In genomic region chr1:221444346-221444745, GRCh38 we compare ENCODE assay signal across 22 cellular contexts.
DNase-seq lines count a peak whose midpoint lies in the region; TF ChIP-seq lines count a peak whose summit lies in the region.
"Had no signal": no experiment of that assay in that cellular context is flagged by ENCODE, and none has a peak within 500 bp of the region (broad histone marks: within the 10 kb centered on the region; RNA-seq: fewer than 3 reads in every experiment).

No MANE protein-coding gene starts in this region.

- TF ChIP-seq POLR2A in thyroid gland (IDR thresholded peaks at IDR 0.05): no peak

- H3K4me3 ChIP-seq in cardiac fibroblast (replicated peaks in 1 of 2; ENCODE audit: low read depth in 2 of 2, low read length in 2 of 2) (no peak overlapping the region), fibroblast of the aortic adventitia (ENCODE audit: low read depth, low read length) (no peak overlapping the region), thyroid gland (replicated peaks in 1 of 3) (no peak overlapping the region)
- H3K4me3 ChIP-seq: GM23248, SJCRH30 had no signal

- no peak overlapping the region for H3K4me3 Mint-ChIP-seq in activated T-helper 2 cell treated with anti-CD3 and anti-CD28 coated beads, Interferon-gamma antibody, Interleukin-2, Interleukin-4, amounts not matched to agents 10 μg/mL and 5 μg/mL and 100 μg/mL, durations not matched to agents 14 hours and 24 hours and 36 hours (ENCODE audit: low read depth)
- H3K4me3 Mint-ChIP-seq: B cell; CD8-positive, alpha-beta T cell had no signal

- H3K27me3 Mint-ChIP-seq in activated T-helper 2 cell treated with anti-CD3 and anti-CD28 coated beads, Interferon-gamma antibody, Interleukin-2, Interleukin-4, amounts not matched to agents 10 μg/mL and 5 μg/mL and 100 μg/mL, durations not matched to agents 14 hours and 24 hours and 36 hours (ENCODE audit: low read depth): peaks cover 14% of the 10 kb centered on the region

- H3K36me3 ChIP-seq in thyroid gland: no peaks in the 10 kb centered on the region
- H3K36me3 ChIP-seq: SJCRH30 had no signal

- peaks cover 15% of the 10 kb centered on the region for H3K4me1 Mint-ChIP-seq in activated T-helper 2 cell treated with anti-CD3 and anti-CD28 coated beads, Interferon-gamma antibody, Interleukin-2, Interleukin-4, amounts not matched to agents 10 μg/mL and 5 μg/mL and 100 μg/mL, durations not matched to agents 14 hours and 24 hours and 36 hours (ENCODE audit: low read depth)

- in situ Hi-C loops in KBM-7 (cut with MboI; ENCODE audit: low pct_unique_long_range_greater_than_20kb, low sequenced_read_pairs): loop anchor here (25.0 kb wide), 1 partner anchor 632 kb away; no protein-coding TSS in a partner anchor

- TF ChIP-seq CTCF in cardiac fibroblast (IDR thresholded peaks at IDR 0.05; ENCODE audit: low read depth, low read length) (no peak), fibroblast of the aortic adventitia (IDR thresholded peaks at IDR 0.05; ENCODE audit: insufficient read depth, low read length) (no peak), thyroid gland (IDR thresholded peaks at IDR 0.05) (no peak)

- DNase-seq in NCI-H446 treated with DMSO at 0.1 percent for 48 hours (lab: John Stamatoyannopoulos, UW): peak; percentile 89
- peak; percentile 51 to 80 for DNase-seq in cardiac fibroblast (ENCODE audit: low read depth in 2 of 2)
- DNase-seq in fibroblast of the aortic adventitia (ENCODE audit: low read depth): peak; percentile 47
- DNase-seq in thyroid gland: peak; percentile 8
- no peak for DNase-seq in KBM-7
- no peak for DNase-seq in islet precursor cell
- no peak for DNase-seq in activated T-helper 2 cell treated with anti-CD3 and anti-CD28 coated beads, Interferon-gamma antibody, Interleukin-2, Interleukin-4, amounts not matched to agents 10 μg/mL and 5 μg/mL and 100 μg/mL, durations not matched to agents 14 hours and 24 hours and 36 hours (ENCODE audit: low spot score)
- DNase-seq: Caco-2; CD8-positive, alpha-beta T cell; GM23248; H7; KG1; MM.1S; NCI-H1417; NCI-H1694; NCI-H2029 treated with DMSO at 0.1 percent for 48 hours; NCI-H226; NCI-H524; NCI-H774; SJCRH30 had no signal

- peaks cover 10 to 14% of the 10 kb centered on the region in 2 donors for H3K4me1 ChIP-seq in thyroid gland
- H3K4me1 ChIP-seq: Caco-2 had no signal

- H3K9me3 ChIP-seq in thyroid gland: no peaks in the 10 kb centered on the region
- H3K9me3 ChIP-seq: Caco-2 had no signal

- WGBS in thyroid gland, 2 donors: 69 to 87% methylated on average over 6 of the region's 6 CpGs

- H3K27ac ChIP-seq in thyroid gland: no peak overlapping the region
- H3K27ac ChIP-seq: C4-2B, GM23248, SJCRH30 had no signal

- no peaks in the 10 kb centered on the region for H3K27me3 ChIP-seq in thyroid gland
- H3K27me3 ChIP-seq: SJCRH30 had no signal

- H3K36me3 Mint-ChIP-seq in activated T-helper 2 cell treated with anti-CD3 and anti-CD28 coated beads, Interferon-gamma antibody, Interleukin-2, Interleukin-4, amounts not matched to agents 10 μg/mL and 5 μg/mL and 100 μg/mL, durations not matched to agents 14 hours and 24 hours and 36 hours (ENCODE audit: low read depth): no peaks in the 10 kb centered on the region
- H3K36me3 Mint-ChIP-seq: CD8-positive, alpha-beta T cell had no signal

- no peak overlapping the region for H3K27ac Mint-ChIP-seq in activated T-helper 2 cell treated with anti-CD3 and anti-CD28 coated beads, Interferon-gamma antibody, Interleukin-2, Interleukin-4, amounts not matched to agents 10 μg/mL and 5 μg/mL and 100 μg/mL, durations not matched to agents 14 hours and 24 hours and 36 hours
- H3K27ac Mint-ChIP-seq: B cell; CD8-positive, alpha-beta T cell had no signal

- intact Hi-C loops in thyroid gland (cut with DNase I): no loop called here
- intact Hi-C loops in activated T-helper 2 cell treated with anti-CD3 and anti-CD28 coated beads, Interferon-gamma antibody, Interleukin-2, Interleukin-4, amounts not matched to agents 10 μg/mL and 5 μg/mL and 100 μg/mL, durations not matched to agents 14 hours and 24 hours and 36 hours (cut with micrococcal nuclease): loop anchor here (10.0 kb wide), 2 partner anchors 380 to 1200 kb away; no protein-coding TSS in a partner anchor

- no peaks in the 10 kb centered on the region for H3K9me3 Mint-ChIP-seq in activated T-helper 2 cell treated with anti-CD3 and anti-CD28 coated beads, Interferon-gamma antibody, Interleukin-2, Interleukin-4, amounts not matched to agents 10 μg/mL and 5 μg/mL and 100 μg/mL, durations not matched to agents 14 hours and 24 hours and 36 hours
- H3K9me3 Mint-ChIP-seq: CD8-positive, alpha-beta T cell had no signal

Comparison
In these comparisons a context has a peak if more than half of its experiments do, and no peak if none do; other contexts are left out.
1. DNase-seq: peak in NCI-H446 treated with DMSO at 0.1 percent for 48 hours (single experiment), cardiac fibroblast (2 of 2), fibroblast of the aortic adventitia (single experiment) and thyroid gland (2 of 2); none in KBM-7 (single experiment), islet precursor cell (single experiment) and activated T-helper 2 cell treated with anti-CD3 and anti-CD28 coated beads, Interferon-gamma antibody, Interleukin-2, Interleukin-4, amounts not matched to agents 10 μg/mL and 5 μg/mL and 100 μg/mL, durations not matched to agents 14 hours and 24 hours and 36 hours (single experiment).